ENCODE assay signal across 19 cellular contexts in the genomic region with DNA sequence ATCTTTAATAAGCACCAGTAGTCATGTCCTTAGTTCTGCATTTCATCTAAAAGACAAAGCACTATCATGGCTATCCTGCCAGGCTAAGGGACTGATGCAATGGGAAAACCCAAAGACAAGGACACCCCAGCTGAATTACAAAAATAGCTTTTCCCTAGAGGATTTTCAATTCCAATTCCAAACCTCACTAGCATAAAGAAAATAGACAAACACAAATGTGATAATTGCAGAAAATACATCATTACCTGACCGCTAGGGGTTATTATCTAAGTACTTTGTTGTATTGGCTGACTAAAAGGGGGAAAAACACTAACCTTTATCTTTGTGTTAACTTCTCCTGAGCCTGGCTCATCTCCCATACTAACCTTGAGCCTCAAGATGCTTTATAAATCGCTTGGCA. TPM values are rescaled to one million over a fixed set of nuclear protein-coding genes. Genes with fewer than 3 reads are reported as not detected.
A peak's percentile ranks its signal among the peaks of the same experiment; 100 is the strongest.
DNase-seq lines count a peak whose midpoint lies in the region; FAIRE-seq and TF ChIP-seq lines count a peak whose summit lies in the region.
"Had no signal": no experiment of that assay in that cellular context is flagged by ENCODE, and none has a peak within 500 bp of the region (broad histone marks: within the 10 kb centered on the region; RNA-seq: fewer than 3 reads in every experiment).

No MANE protein-coding gene starts in this region.

- TF ChIP-seq POLR2A in GM12892 (IDR thresholded peaks at IDR 0.05; ENCODE audit: low read depth, low read length), result no peak

- no peaks in the 10 kb centered on the region for H3K27me3 ChIP-seq in endodermal cell (ENCODE audit: control insufficient read depth, insufficient read depth, low read length, poor library complexity, severe bottlenecking)
- H3K27me3 ChIP-seq: MG63, Peyer's patch had no signal

- peaks cover 51% of the 10 kb centered on the region for H3K4me1 Mint-ChIP-seq in endodermal cell
- H3K4me1 Mint-ChIP-seq in neural crest cell, result peaks cover 24% of the 10 kb centered on the region

- no CpG with 5 or more reads among the region's 2 CpGs for WGBS in endodermal cell (ENCODE audit: insufficient coverage in 1 of 2, insufficient read length in 1 of 2), 2 experiments

- no peaks in the 10 kb centered on the region for H3K36me3 Mint-ChIP-seq in endodermal cell (ENCODE audit: low read depth)
- H3K36me3 Mint-ChIP-seq in neural crest cell (ENCODE audit: low read depth), result no peaks in the 10 kb centered on the region

- no peaks in the 10 kb centered on the region for H3K4me1 ChIP-seq in endodermal cell (ENCODE audit: control insufficient read depth, insufficient read depth, low read length)
- H3K4me1 ChIP-seq: Peyer's patch had no signal

- H3K4me3 Mint-ChIP-seq in endodermal cell (no peak overlapping the region), neural crest cell (peak overlapping the region; percentile 31)

- in situ Hi-C loops in ACHN (cut with HindIII; ENCODE audit: low pct_ligation_motif_present, low pct_unique_long_range_greater_than_20kb, low sequenced_read_pairs), result no loop called here

- no peak overlapping the region for H3K27ac ChIP-seq in endodermal cell (ENCODE audit: low read depth, low read length)
- H3K27ac ChIP-seq: HL-60, KMS-11, Peyer's patch had no signal

- DNase-seq in GM12892 (ENCODE audit: insufficient read length), result no peak
- DNase-seq in NCI-H1930 (lab: John Stamatoyannopoulos, UW), result peak; percentile 3 to 44
- DNase-seq in endodermal cell, result no peak
- no peak for DNase-seq in neural crest cell (ENCODE audit: low read depth, low spot score)
- DNase-seq in GM19239 (ENCODE audit: insufficient read length, low spot score), result no peak
- no peak for DNase-seq in ACHN
- DNase-seq in kidney tubule cell (ENCODE audit: low spot score), result no peak
- DNase-seq in NCI-H2081 (lab: John Stamatoyannopoulos, UW), result no peak
- DNase-seq: EL, MG63, NCI-H1105, NCI-H187 treated with DMSO at 0.1 percent for 48 hours, NCI-H524, Peyer's patch, Right ventricle myocardium superior, SK-N-SH had no signal

- no peaks in the 10 kb centered on the region for H3K9me3 ChIP-seq in endodermal cell (ENCODE audit: control insufficient read depth, low read length)
- H3K9me3 ChIP-seq: MG63, Peyer's patch, SK-N-SH had no signal

- no peaks in the 10 kb centered on the region for H3K36me3 ChIP-seq in endodermal cell (ENCODE audit: control insufficient read depth, insufficient read depth, low read length)
- H3K36me3 ChIP-seq: MG63, Peyer's patch had no signal

- no peaks in the 10 kb centered on the region for H3K27me3 Mint-ChIP-seq in endodermal cell (ENCODE audit: insufficient read depth)
- H3K27me3 Mint-ChIP-seq in neural crest cell (ENCODE audit: low read depth), result peaks cover 43% of the 10 kb centered on the region

- H3K27ac Mint-ChIP-seq in endodermal cell (peak overlapping the region; percentile 67), neural crest cell (ENCODE audit: unreplicated experiment) (no peak overlapping the region)

- no peak overlapping the region for H3K9ac ChIP-seq in endodermal cell (ENCODE audit: extremely low read depth, low read length, poor library complexity, severe bottlenecking)
- H3K9ac ChIP-seq: KMS-11, SK-N-SH had no signal

- TF ChIP-seq CTCF in endodermal cell (conservative IDR thresholded peaks at IDR 0.05) (peak; percentile 40), neural crest cell (conservative IDR thresholded peaks at IDR 0.05) (no peak)

- no peak overlapping the region for H3K4me3 ChIP-seq in endodermal cell (ENCODE audit: low read length)
- H3K4me3 ChIP-seq: MG63, Peyer's patch had no signal

- FAIRE-seq in GM12892 (lab: Jason Lieb, UNC) (peak; percentile 17), GM19239 (lab: Jason Lieb, UNC) (no peak)

- peaks cover 3% of the 10 kb centered on the region for H3K9me3 Mint-ChIP-seq in endodermal cell
- no peaks in the 10 kb centered on the region for H3K9me3 Mint-ChIP-seq in neural crest cell

RNA-seq across cellular contexts. Expression of a gene that starts 2.7 kb away (rescaled TPM):
- 5.6 TPM for polyA plus RNA-seq in GM12892 (2012; ENCODE audit: missing spikeins)
- 10 to 100 TPM; 26.8 to 62.2 TPM for total RNA-seq in endodermal cell
- polyA plus RNA-seq in endodermal cell (2013, experiment 1 of 2), result 12.2 TPM
- 12.2 TPM for polyA plus RNA-seq in endodermal cell (2013, experiment 2 of 2)
- total RNA-seq in neural crest cell, result 20.4 and 22.2 TPM in 2 replicates

RNA-seq across cellular contexts. Expression of a gene that starts 38.1 kb away (rescaled TPM):
- polyA plus RNA-seq in GM12892 (2012; ENCODE audit: missing spikeins), result 0.74 TPM
- total RNA-seq in endodermal cell, result under 1 TPM; 0.29 TPM
- 0.68 TPM for polyA plus RNA-seq in endodermal cell (2013, experiment 1 of 2)
- polyA plus RNA-seq in endodermal cell (2013, experiment 2 of 2), result 0.41 TPM
- total RNA-seq in neural crest cell, result 0.30 and 0.37 TPM in 2 replicates
- total RNA-seq: Peyer's patch; T-helper 1 cell treated with Interleukin-12 subunit alpha and Interleukin-12 subunit beta and Interleukin-4 antibody, amounts not matched to agents 30 ng/mL and 1 ng/mL, for 36 hours had no signal

Comparison
In these comparisons a context has a peak if more than half of its experiments do, and no peak if none do; other contexts are left out.
1. DNase-seq: peak in NCI-H1930 (2 of 2); none in GM12892 (single experiment), endodermal cell (single experiment), neural crest cell (single experiment), GM19239 (single experiment), ACHN (single experiment), kidney tubule cell (single experiment) and NCI-H2081 (0 of 2).